19 cellular contexts compared by ENCODE assay signal in genomic region chrX:150087612-150088011, GRCh38.
"Had no signal": no experiment of that assay in that cellular context is flagged by ENCODE, and none has a peak within 500 bp of the region (broad histone marks: within the 10 kb centered on the region; RNA-seq: fewer than 3 reads in every experiment).

No MANE protein-coding gene starts in this region.

- H3K36me3 Mint-ChIP-seq: brain had no signal

- H3K4me3 ChIP-seq: lower lobe of right lung, right atrium auricular region, thyroid gland had no signal

- H3K4me1 Mint-ChIP-seq: activated CD4-positive, alpha-beta T cell treated with anti-CD3 and anti-CD28 coated beads for 36 hours had no signal

- H3K9me3 ChIP-seq: lower lobe of right lung, right atrium auricular region, thyroid gland had no signal

- H3K27me3 ChIP-seq: right atrium auricular region, thyroid gland had no signal

- H3K27ac ChIP-seq: lower lobe of right lung, right atrium auricular region, thyroid gland had no signal

- H3K27me3 Mint-ChIP-seq: activated CD4-positive, alpha-beta T cell treated with anti-CD3 and anti-CD28 coated beads for 36 hours; activated CD8-positive, alpha-beta T cell treated with anti-CD3 and anti-CD28 coated beads for 36 hours; progenitor cell of endocrine pancreas had no signal

- FAIRE-seq: islet of Langerhans, TTC549 had no signal

- H3K4me1 ChIP-seq: lower lobe of right lung, right atrium auricular region, thyroid gland had no signal

- DNase-seq: activated CD4-positive, alpha-beta T cell treated with anti-CD3 and anti-CD28 coated beads for 36 hours; activated CD8-positive, alpha-beta T cell treated with anti-CD3 and anti-CD28 coated beads for 36 hours; activated naive CD4-positive, alpha-beta T cell treated with anti-CD3 and anti-CD28 coated beads for 36 hours; activated T-cell treated with anti-CD3 and anti-CD28 coated beads, Interleukin-2, amount 50 U/mL, for 24 hours; effector CD8-positive, alpha-beta T cell; glutamatergic neuron; hippocampal formation; lower lobe of right lung; nucleus accumbens; stimulated activated CD4-positive, alpha-beta T cell treated with anti-CD3 and anti-CD28 coated beads, Interleukin-2, amount 100 ng/mL, for 24 hours; stimulated activated naive CD4-positive, alpha-beta T cell treated with Interleukin-2 at 50 U/mL for 16 hours; thyroid gland had no signal

- H3K27ac Mint-ChIP-seq: activated CD4-positive, alpha-beta T cell treated with anti-CD3 and anti-CD28 coated beads for 36 hours; activated CD8-positive, alpha-beta T cell treated with anti-CD3 and anti-CD28 coated beads for 36 hours; activated naive CD4-positive, alpha-beta T cell treated with anti-CD3 and anti-CD28 coated beads for 36 hours; activated T-cell treated with anti-CD3 and anti-CD28 coated beads, Interleukin-2, amount 50 U/mL, for 24 hours; brain; nephron; progenitor cell of endocrine pancreas; T-helper 2 cell treated with Interferon-gamma antibody and Interleukin-4, amounts not matched to agents 5 μg/mL and 100 μg/mL, for 36 hours had no signal

- H3K36me3 ChIP-seq: lower lobe of right lung, right atrium auricular region, thyroid gland had no signal

- H3K4me3 Mint-ChIP-seq: activated CD4-positive, alpha-beta T cell treated with anti-CD3 and anti-CD28 coated beads for 36 hours; activated CD8-positive, alpha-beta T cell treated with anti-CD3 and anti-CD28 coated beads for 36 hours; activated naive CD4-positive, alpha-beta T cell treated with anti-CD3 and anti-CD28 coated beads for 36 hours; activated T-cell treated with anti-CD3 and anti-CD28 coated beads, Interleukin-2, amount 50 U/mL, for 24 hours; brain; nephron; T-helper 2 cell treated with Interferon-gamma antibody and Interleukin-4, amounts not matched to agents 5 μg/mL and 100 μg/mL, for 36 hours had no signal

- ATAC-seq: activated CD4-positive, alpha-beta T cell treated with anti-CD3 and anti-CD28 coated beads for 36 hours; activated CD8-positive, alpha-beta T cell treated with anti-CD3 and anti-CD28 coated beads for 36 hours; lower lobe of right lung had no signal

- H3K9me3 Mint-ChIP-seq: activated CD8-positive, alpha-beta T cell treated with anti-CD3 and anti-CD28 coated beads for 36 hours; activated naive CD4-positive, alpha-beta T cell treated with anti-CD3 and anti-CD28 coated beads for 36 hours; activated T-cell treated with anti-CD3 and anti-CD28 coated beads, Interleukin-2, amount 50 U/mL, for 24 hours; nephron; T-helper 2 cell treated with Interferon-gamma antibody and Interleukin-4, amounts not matched to agents 5 μg/mL and 100 μg/mL, for 36 hours had no signal
